9 cellular contexts compared by ENCODE assay signal in genomic region chr21:41316641-41317392, GRCh38. TPM values are rescaled to one million over a fixed set of nuclear protein-coding genes. Genes with fewer than 3 reads are reported as not detected.
DNase-seq lines count a peak whose midpoint lies in the region; ATAC-seq, FAIRE-seq and TF ChIP-seq lines count a peak whose summit lies in the region.
"Had no signal": no experiment of that assay in that cellular context is flagged by ENCODE, and none has a peak within 500 bp of the region (broad histone marks: within the 10 kb centered on the region; RNA-seq: fewer than 3 reads in every experiment).

Gene FAM3B, plus strand, starts transcription at chr21:41316801. Its CDS starts 79 bp downstream, at chr21:41316880.

- H3K36me3 ChIP-seq in cardiac muscle cell (no peaks in the 10 kb centered on the region), duodenal mucosa (ENCODE audit: control insufficient read depth in 1 of 2, insufficient read depth in 2 of 2, low read length in 2 of 2) (peaks cover 0 to 11% of the 10 kb centered on the region in 2 donors), vagina (no peaks in the 10 kb centered on the region)

- TF ChIP-seq CTCF in cardiac muscle cell (IDR thresholded peaks at IDR 0.05; ENCODE audit: low read depth, low read length) (no peak), vagina (IDR thresholded peaks at IDR 0.05) (no peak)
- no peak for TF ChIP-seq CTCF in activated CD8-positive, alpha-beta T cell treated with anti-CD3 and anti-CD28 coated beads for 36 hours (IDR thresholded peaks at IDR 0.05)

- no peaks in the 10 kb centered on the region for H3K9me3 Mint-ChIP-seq in activated CD8-positive, alpha-beta T cell treated with anti-CD3 and anti-CD28 coated beads for 36 hours

- no peaks in the 10 kb centered on the region for H3K36me3 Mint-ChIP-seq in activated CD8-positive, alpha-beta T cell treated with anti-CD3 and anti-CD28 coated beads for 36 hours (ENCODE audit: low read depth)

- no peak for FAIRE-seq in urothelium cell line (lab: Jason Lieb, UNC)

- peaks cover 12% of the 10 kb centered on the region for H3K4me1 Mint-ChIP-seq in activated CD8-positive, alpha-beta T cell treated with anti-CD3 and anti-CD28 coated beads for 36 hours (ENCODE audit: low read depth)

- H3K27me3 ChIP-seq in cardiac muscle cell (peaks cover 42% of the 10 kb centered on the region), duodenal mucosa (ENCODE audit: control insufficient read depth in 1 of 2, insufficient read depth in 2 of 2, low read length in 2 of 2) (peaks cover 0 to 2% of the 10 kb centered on the region in 2 donors), vagina (peaks cover 5% of the 10 kb centered on the region)

- H3K4me3 Mint-ChIP-seq in activated CD8-positive, alpha-beta T cell treated with anti-CD3 and anti-CD28 coated beads for 36 hours, result no peak within 1 kb of the TSS

- POLR2A ChIA-PET in activated CD8-positive, alpha-beta T cell treated with anti-CD3 and anti-CD28 coated beads for 36 hours (lab: Charles Lee), result no interaction called here

- intact Hi-C loops in Right ventricle myocardium superior (cut with DNase I), result no loop called here
- intact Hi-C loops in vagina (cut with DNase I), result no loop called here
- intact Hi-C loops in activated CD8-positive, alpha-beta T cell treated with anti-CD3 and anti-CD28 coated beads for 36 hours (cut with micrococcal nuclease), result no loop called here

- H3K9ac ChIP-seq in duodenal mucosa (ENCODE audit: low read depth in 1 of 2, low read length in 2 of 2), result peak within 1 kb of the TSS; percentile 68 to 88

- H3K9me3 ChIP-seq in cardiac muscle cell (ENCODE audit: low read depth) (no peaks in the 10 kb centered on the region), duodenal mucosa (ENCODE audit: control insufficient read depth in 1 of 2, low read length in 2 of 2) (no peaks in the 10 kb centered on the region), vagina (no peaks in the 10 kb centered on the region)

- ATAC-seq in Right ventricle myocardium superior (ENCODE audit: poor library complexity), result no peak
- ATAC-seq in activated CD8-positive, alpha-beta T cell treated with anti-CD3 and anti-CD28 coated beads for 36 hours, result no peak

- H3K4me3 ChIP-seq in cardiac muscle cell, result peak within 1 kb of the TSS; percentile 28
- H3K4me3 ChIP-seq in duodenal mucosa (ENCODE audit: low read depth in 1 of 2, low read length in 2 of 2), result peak within 1 kb of the TSS; percentile 61 to 82
- peak within 1 kb of the TSS; percentile 22 to 36 for H3K4me3 ChIP-seq in vagina

- H3K4me1 ChIP-seq in cardiac muscle cell (ENCODE audit: low read depth), result no peaks in the 10 kb centered on the region
- peaks cover 46 to 47% of the 10 kb centered on the region in 2 donors for H3K4me1 ChIP-seq in duodenal mucosa (ENCODE audit: control insufficient read depth in 1 of 2, insufficient read depth in 2 of 2, low read length in 2 of 2)
- peaks cover 13% of the 10 kb centered on the region for H3K4me1 ChIP-seq in vagina

- DNase-seq in cardiac muscle cell (ENCODE audit: low read depth in 1 of 2, low spot score in 1 of 2), result peak in 1 of 2 donors; percentile 46
- no peak for DNase-seq in Right ventricle myocardium superior
- DNase-seq in mucosa of gallbladder (ENCODE audit: low spot score), result no peak
- no peak for DNase-seq in vagina (ENCODE audit: extremely low spot score in 2 of 2)
- no peak for DNase-seq in dedifferentiated amniotic fluid mesenchymal stem cell (ENCODE audit: extremely low spot score)
- DNase-seq in urothelium cell line (ENCODE audit: low spot score), result no peak
- DNase-seq in activated CD8-positive, alpha-beta T cell treated with anti-CD3 and anti-CD28 coated beads for 36 hours, result no peak
- DNase-seq: stimulated activated CD4-positive, alpha-beta T cell treated with anti-CD3 and anti-CD28 coated beads, Interleukin-12 subunit alpha, Interleukin-12 subunit beta, amount 100 ng/mL, for 4 hours had no signal

- CTCF ChIA-PET in activated CD8-positive, alpha-beta T cell treated with anti-CD3 and anti-CD28 coated beads for 36 hours (lab: Charles Lee), result no interaction called here

- TF ChIP-seq POLR2A in vagina (IDR thresholded peaks at IDR 0.05), result no peak

- H3K27me3 Mint-ChIP-seq in activated CD8-positive, alpha-beta T cell treated with anti-CD3 and anti-CD28 coated beads for 36 hours, result peaks cover 26% of the 10 kb centered on the region

- H3K27ac Mint-ChIP-seq in activated CD8-positive, alpha-beta T cell treated with anti-CD3 and anti-CD28 coated beads for 36 hours, result no peak within 1 kb of the TSS

- H3K27ac ChIP-seq in cardiac muscle cell (no peak within 1 kb of the TSS), duodenal mucosa (ENCODE audit: low read depth, low read length) (peak within 1 kb of the TSS; percentile 87), vagina (no peak within 1 kb of the TSS)

RNA-seq across cellular contexts. Expression of gene FAM3B, which starts in this region (rescaled TPM):
- total RNA-seq in cardiac muscle cell, result not detected in 2 replicates
- polyA plus RNA-seq in cardiac muscle cell, result not detected in 2 replicates
- total RNA-seq in Right ventricle myocardium superior, result not detected
- total RNA-seq in mucosa of gallbladder, result 43.1 TPM
- 2.9 TPM for total RNA-seq in vagina
- not detected for total RNA-seq in activated CD8-positive, alpha-beta T cell treated with anti-CD3 and anti-CD28 coated beads for 36 hours

Comparison
In these comparisons a context has a peak if more than half of its experiments do, and no peak if none do; other contexts are left out.
1. RNA of gene FAM3B (total RNA-seq): 43.1 TPM in mucosa of gallbladder (single experiment); 2.9 TPM in vagina (single experiment), not detected in cardiac muscle cell, not detected in Right ventricle myocardium superior (single experiment) and not detected in activated CD8-positive, alpha-beta T cell treated with anti-CD3 and anti-CD28 coated beads for 36 hours; every median in the first group is over 10 times any median in the second.
2. Peak in every context shown above with its lines, with median percentiles within 50 percentile points of each other: H3K4me3 ChIP-seq.